ENCODE assay signal across 22 cellular contexts in the genomic region with DNA sequence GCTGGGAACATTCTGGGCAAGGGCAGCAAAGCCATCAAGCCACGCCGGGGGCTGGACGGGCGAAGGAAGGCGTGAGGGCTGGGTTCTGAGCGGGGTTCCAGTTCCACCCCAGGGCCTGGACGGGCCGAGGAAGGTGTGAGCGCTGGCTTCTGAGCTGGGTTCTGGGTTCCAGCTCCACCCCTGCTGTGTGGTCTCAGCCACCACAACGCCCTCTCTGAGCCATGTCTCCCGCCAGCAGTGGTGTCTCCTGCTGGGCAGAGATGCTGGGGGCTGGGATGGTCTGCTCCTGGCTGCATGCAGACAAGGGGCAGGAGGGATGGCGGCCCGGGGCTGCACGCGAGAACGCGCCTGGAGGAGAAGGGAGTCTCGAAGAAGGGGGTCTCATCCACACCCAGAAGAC. TPM values are rescaled to one million over a fixed set of nuclear protein-coding genes. Genes with fewer than 3 reads are reported as not detected.
DNase-seq lines count a peak whose midpoint lies in the region; ATAC-seq, FAIRE-seq and TF ChIP-seq lines count a peak whose summit lies in the region.
"Had no signal": no experiment of that assay in that cellular context is flagged by ENCODE, and none has a peak within 500 bp of the region (broad histone marks: within the 10 kb centered on the region; RNA-seq: fewer than 3 reads in every experiment).

No MANE protein-coding gene starts in this region.

- ATAC-seq in HepG2 (no peak), right lobe of liver (no peak)
- ATAC-seq in stimulated activated naive B cell treated with anti-CD40 and anti-IgM and Interleukin-4, amounts not matched to agents 10 μg/mL and 1 μg/mL and 100 μg/mL, for 72 hours (replicated peaks) = no peak
- ATAC-seq in stimulated activated naive CD8-positive, alpha-beta T cell treated with anti-CD3 and anti-CD28 coated beads, Interleukin-15, amount 100 ng/mL, for 72 hours = no peak
- ATAC-seq: CD8-positive, alpha-beta T cell; HCT116; PC-3 had no signal

- H3K27me3 ChIP-seq in HepG2 (ENCODE audit: control insufficient read depth in 1 of 2, insufficient read depth in 2 of 2, low read length in 2 of 2) (peaks cover 4 to 21% of the 10 kb centered on the region in 2 experiments; a peak in 3 of 5 replicates), right lobe of liver (no peaks in the 10 kb centered on the region), H1 (replicated peaks in 1 of 4; ENCODE audit: control insufficient read depth in 3 of 4, extremely low read depth in 1 of 4, insufficient read depth in 3 of 4, low read length in 3 of 4) (peaks cover 4 to 25% (median 18%) of the 10 kb centered on the region in 4 experiments; a peak in 6 of 7 replicates)

- no peak overlapping the region for H3K56ac ChIP-seq in H1 (replicated peaks; ENCODE audit: insufficient read length, low read depth, low read length)

- no peak overlapping the region for H4K5ac ChIP-seq in H1 (ENCODE audit: insufficient read length, low read depth, low read length)

- H3K79me2 ChIP-seq in HepG2 (ENCODE audit: insufficient read depth, low read length) (no peaks in the 10 kb centered on the region), H1 (ENCODE audit: control insufficient read depth in 1 of 2, insufficient read depth in 2 of 2, low read length in 2 of 2) (no peaks in the 10 kb centered on the region)

- H3K4me2 ChIP-seq in HepG2 (ENCODE audit: low read depth, low read length) = no peak overlapping the region
- no peak overlapping the region for H3K4me2 ChIP-seq in H1 (ENCODE audit: insufficient read depth in 1 of 2, low read depth in 2 of 2, low read length in 2 of 2)

- in situ Hi-C loops in HepG2 (cut with HindIII; ENCODE audit: extremely low pct_ligation_motif_present, low pct_unique_long_range_greater_than_20kb) = no loop called here

- no TSS peak for BruUV-seq in HepG2 (replicated peaks; lab: Mats Ljungman, UMichigan)

- peaks cover 15 to 30% of the 10 kb centered on the region in 2 donors for H3K27me3 Mint-ChIP-seq in stimulated activated naive B cell treated with anti-CD40 and anti-IgM and Interleukin-4, amounts not matched to agents 10 μg/mL and 1 μg/mL and 100 μg/mL, for 72 hours
- H3K27me3 Mint-ChIP-seq in progenitor cell of endocrine pancreas = peaks cover 44% of the 10 kb centered on the region
- peaks cover 45% of the 10 kb centered on the region for H3K27me3 Mint-ChIP-seq in stimulated activated naive CD8-positive, alpha-beta T cell treated with anti-CD3 and anti-CD28 coated beads, Interleukin-15, amount 100 ng/mL, for 72 hours

- peaks cover under 1% of the 10 kb centered on the region; the same call in 1 of the 2 replicates for H4K20me1 ChIP-seq in HepG2 (ENCODE audit: insufficient read depth, low read length)
- H4K20me1 ChIP-seq in H1 (replicated peaks in 1 of 2; ENCODE audit: control insufficient read depth in 1 of 2, insufficient read depth in 2 of 2, low read length in 2 of 2) = peaks cover 0 to 10% of the 10 kb centered on the region in 2 experiments

- H3K79me1 ChIP-seq in H1 (ENCODE audit: low read depth, low read length) = no peaks in the 10 kb centered on the region

- peak overlapping the region in 1 of 3 experiments; percentile 56; a peak in 1 of 6 replicates for H3K4me3 ChIP-seq in HepG2 (replicated peaks in 1 of 3; ENCODE audit: insufficient read depth in 1 of 3, low read depth in 2 of 3, low read length in 3 of 3)
- H3K4me3 ChIP-seq in right lobe of liver = no peak overlapping the region
- H3K4me3 ChIP-seq in H1 (ENCODE audit: extremely low read depth in 1 of 4, insufficient read depth in 2 of 4, low read depth in 3 of 4, low read length in 4 of 4) = no peak overlapping the region
- H3K4me3 ChIP-seq: GM23248, SJSA1 had no signal

- intact Hi-C loops in HepG2 (cut with micrococcal nuclease; ENCODE audit: unreplicated experiment) = no loop called here
- intact Hi-C loops in right lobe of liver (cut with DNase I) = no loop called here
- intact Hi-C loops in posterior vena cava (cut with DNase I) = loop anchor here in 1 of 2 donors (10.0 kb wide), 1 partner anchor 73 kb away; no protein-coding TSS in a partner anchor

- no peak overlapping the region for H3K23ac ChIP-seq in H1 (ENCODE audit: insufficient read length)

- no peak for TF ChIP-seq EP300 in HepG2 (IDR thresholded peaks at IDR 0.05; ENCODE audit: low read depth in 2 of 2, low read length in 2 of 2)
- no peak for TF ChIP-seq EP300 in HepG2 (CRISPR knock-in tag; IDR thresholded peaks at IDR 0.05; ENCODE audit: borderline replicate concordance)
- TF ChIP-seq EP300 in H1 (IDR thresholded peaks at IDR 0.05; ENCODE audit: borderline replicate concordance in 1 of 2, low read depth in 2 of 2, low read length in 2 of 2) = no peak

- H3K36me3 Mint-ChIP-seq in stimulated activated naive B cell treated with anti-CD40 and anti-IgM and Interleukin-4, amounts not matched to agents 10 μg/mL and 1 μg/mL and 100 μg/mL, for 72 hours = peaks cover 4 to 6% of the 10 kb centered on the region in 2 donors
- H3K36me3 Mint-ChIP-seq in progenitor cell of endocrine pancreas (ENCODE audit: insufficient read depth) = no peaks in the 10 kb centered on the region
- H3K36me3 Mint-ChIP-seq: CD8-positive, alpha-beta T cell had no signal

- no peak overlapping the region for H2BK5ac ChIP-seq in H1 (ENCODE audit: low read depth, low read length)

- H3K36me3 ChIP-seq in HepG2 (replicated peaks in 1 of 2; ENCODE audit: control insufficient read depth in 1 of 2, insufficient read depth in 2 of 2, low read length in 2 of 2) (no peaks in the 10 kb centered on the region), right lobe of liver (no peaks in the 10 kb centered on the region), KOPT-K1 (ENCODE audit: insufficient read depth, low read length) (peaks cover 14% of the 10 kb centered on the region), H1 (ENCODE audit: control insufficient read depth in 2 of 4, insufficient read depth in 4 of 4, low read length in 3 of 4) (no peaks in the 10 kb centered on the region)
- H3K36me3 ChIP-seq: SJSA1 had no signal

- H3K23me2 ChIP-seq in H1 (ENCODE audit: low read depth, low read length) = peaks cover 6% of the 10 kb centered on the region; the same call in 1 of the 2 replicates

- no peak overlapping the region for H2AFZ ChIP-seq in HepG2 (ENCODE audit: low read length)
- no peak overlapping the region for H2AFZ ChIP-seq in H1 (ENCODE audit: low read length)
- H2AFZ ChIP-seq: GM23248 had no signal

- TF ChIP-seq CTCF in HepG2 (CRISPR knock-in tag; IDR thresholded peaks at IDR 0.05) (no peak), right lobe of liver (IDR thresholded peaks at IDR 0.05) (no peak), H1 (IDR thresholded peaks at IDR 0.05; ENCODE audit: control extremely low read depth in 1 of 3, insufficient read depth in 1 of 3, low read depth in 1 of 3, low read length in 3 of 3) (no peak), progenitor cell of endocrine pancreas (IDR thresholded peaks at IDR 0.05; ENCODE audit: unreplicated experiment) (no peak)

- no peak overlapping the region for H3K14ac ChIP-seq in H1 (ENCODE audit: insufficient read length)

- 0 out of 2 replicates have a peak overlapping the region, but pooled peaks have one; percentile 14 for H4K8ac ChIP-seq in H1 (ENCODE audit: extremely low read depth, insufficient read depth, low read length)

- CTCF ChIA-PET in HepG2 (lab: Yijun Ruan, JAX; ENCODE audit: low intra/inter-chr PET ratio, low total read pairs) = no interaction called here
- CTCF ChIA-PET in H1 (lab: Charles Lee; ENCODE audit: partially characterized antibody) = no interaction called here

- H3K27ac ChIP-seq in HepG2 (ENCODE audit: extremely low read length, insufficient read depth, low read length) (peak overlapping the region; percentile 66), right lobe of liver (no peak overlapping the region), KOPT-K1 (ENCODE audit: low read depth, low read length, poor library complexity, severe bottlenecking) (peak overlapping the region; percentile 19), H1 (ENCODE audit: low read depth, low read length) (no peak overlapping the region)
- H3K27ac ChIP-seq: GM23248, RWPE1, SJSA1 had no signal

- POLR2A ChIA-PET in HepG2 (lab: Yijun Ruan, JAX) (interaction anchor here (1.3 to 1.7 kb wide), 4 partner anchors 8 to 64 kb away, joined by 4 to 16 read pairs (median 9); a partner anchor contains a TSS), H1 (lab: Charles Lee; ENCODE audit: partially characterized antibody) (interaction anchor here (1.5 kb wide), 1 partner anchor 12 kb away, joined by 3 read pairs; no protein-coding TSS in a partner anchor)

- H3K9me3 Mint-ChIP-seq in stimulated activated naive B cell treated with anti-CD40 and anti-IgM and Interleukin-4, amounts not matched to agents 10 μg/mL and 1 μg/mL and 100 μg/mL, for 72 hours = no peaks in the 10 kb centered on the region
- H3K9me3 Mint-ChIP-seq in progenitor cell of endocrine pancreas (ENCODE audit: low read depth) = no peaks in the 10 kb centered on the region
- no peaks in the 10 kb centered on the region for H3K9me3 Mint-ChIP-seq in stimulated activated naive CD8-positive, alpha-beta T cell treated with anti-CD3 and anti-CD28 coated beads, Interleukin-15, amount 100 ng/mL, for 72 hours
- H3K9me3 Mint-ChIP-seq: CD8-positive, alpha-beta T cell had no signal

- H2BK120ac ChIP-seq in H1 (replicated peaks; ENCODE audit: low read depth, low read length) = no peak overlapping the region

- H2BK15ac ChIP-seq in H1 (ENCODE audit: low read length) = no peak overlapping the region

- H3K4ac ChIP-seq in H1 (replicated peaks; ENCODE audit: insufficient read length, low read depth, low read length) = no peak overlapping the region

- TF ChIP-seq POLR2A in HepG2 (IDR thresholded peaks at IDR 0.05; ENCODE audit: insufficient read depth in 1 of 2, low read depth in 2 of 2, low read length in 2 of 2) = no peak
- TF ChIP-seq POLR2A in right lobe of liver (IDR thresholded peaks at IDR 0.05) = no peak
- no peak for TF ChIP-seq POLR2A in H1 (IDR thresholded peaks at IDR 0.05; ENCODE audit: control extremely low read depth in 1 of 2, low read depth in 2 of 2, low read length in 2 of 2)

- H3K9me3 ChIP-seq in HepG2 (ENCODE audit: low read length) = no peaks in the 10 kb centered on the region
- no peaks in the 10 kb centered on the region for H3K9me3 ChIP-seq in right lobe of liver
- no peaks in the 10 kb centered on the region for H3K9me3 ChIP-seq in KOPT-K1 (ENCODE audit: insufficient read depth, low read length, poor library complexity, severe bottlenecking)
- no peaks in the 10 kb centered on the region for H3K9me3 ChIP-seq in H1 (ENCODE audit: insufficient read depth in 2 of 2, low read depth in 1 of 2, low read length in 1 of 2)

- 95% methylated on average over 16 of the region's 18 CpGs for WGBS in HepG2 (ENCODE audit: low lambda C conversion rate)
- WGBS in right lobe of liver (ENCODE audit: insufficient coverage, low coverage, low lambda C conversion rate, missing lambda C conversion rate) = 92% methylated on average over 2 of the region's 18 CpGs
- WGBS in H1 (ENCODE audit: extremely low coverage in 1 of 2, insufficient coverage in 1 of 2, insufficient read length in 1 of 2, insufficient replicate concordance in 2 of 2, low coverage in 1 of 2, low lambda C conversion rate in 2 of 2, missing lambda C conversion rate in 1 of 2), 2 experiments = 94% methylated on average over 18 of the region's 18 CpGs; no CpG with 5 or more reads in 1 of the 2 experiments

- H3K4me1 Mint-ChIP-seq in stimulated activated naive B cell treated with anti-CD40 and anti-IgM and Interleukin-4, amounts not matched to agents 10 μg/mL and 1 μg/mL and 100 μg/mL, for 72 hours = peaks cover 18 to 29% of the 10 kb centered on the region in 2 donors
- H3K4me1 Mint-ChIP-seq in progenitor cell of endocrine pancreas (ENCODE audit: low read depth) = peaks cover 5% of the 10 kb centered on the region
- H3K4me1 Mint-ChIP-seq in stimulated activated naive CD8-positive, alpha-beta T cell treated with anti-CD3 and anti-CD28 coated beads, Interleukin-15, amount 100 ng/mL, for 72 hours = peaks cover 32% of the 10 kb centered on the region

- H2AK5ac ChIP-seq in H1 (ENCODE audit: low read depth, low read length) = no peak overlapping the region

- H3K4me3 Mint-ChIP-seq in stimulated activated naive B cell treated with anti-CD40 and anti-IgM and Interleukin-4, amounts not matched to agents 10 μg/mL and 1 μg/mL and 100 μg/mL, for 72 hours = peak overlapping the region in 1 of 2 donors; percentile 19
- H3K4me3 Mint-ChIP-seq in progenitor cell of endocrine pancreas (ENCODE audit: low read depth) = no peak overlapping the region
- H3K4me3 Mint-ChIP-seq in stimulated activated naive CD8-positive, alpha-beta T cell treated with anti-CD3 and anti-CD28 coated beads, Interleukin-15, amount 100 ng/mL, for 72 hours = no peak overlapping the region
- H3K4me3 Mint-ChIP-seq: CD8-positive, alpha-beta T cell had no signal

- TF ChIP-seq RAD21 in HepG2 (CRISPR knock-in tag; IDR thresholded peaks at IDR 0.05) = no peak
- no peak for TF ChIP-seq RAD21 in H1 (IDR thresholded peaks at IDR 0.05 in 1 of 2, conservative IDR thresholded peaks at IDR 0.05 in 1 of 2; ENCODE audit: low read depth in 2 of 2, low read length in 2 of 2)

- no peak overlapping the region for H4K91ac ChIP-seq in H1 (replicated peaks; ENCODE audit: insufficient read length, low read length)

- no peak overlapping the region for H2BK20ac ChIP-seq in H1 (ENCODE audit: low read length)

- no peak for DNase-seq in HepG2 (ENCODE audit: low spot score)
- no peak for DNase-seq in right lobe of liver
- no peak for DNase-seq in H1 (ENCODE audit: low read depth in 1 of 2, low spot score in 2 of 2)
- no peak for DNase-seq in stimulated activated naive B cell treated with anti-CD40 and anti-IgM and Interleukin-4, amounts not matched to agents 10 μg/mL and 1 μg/mL and 100 μg/mL, for 72 hours
- DNase-seq in progenitor cell of endocrine pancreas (ENCODE audit: low spot score, unreplicated experiment) = no peak
- no peak for DNase-seq in stimulated activated naive CD8-positive, alpha-beta T cell treated with anti-CD3 and anti-CD28 coated beads, Interleukin-15, amount 100 ng/mL, for 72 hours
- DNase-seq in posterior vena cava (ENCODE audit: low spot score) = no peak
- DNase-seq: CD8-positive, alpha-beta T cell; DMS79; KG1; NCI-H1436 treated with DMSO at 0.1 percent for 48 hours; NCI-H2029 treated with DMSO at 0.1 percent for 48 hours; NCI-H748 treated with DMSO at 0.1 percent for 48 hours; PC-3 had no signal

- H3K4me1 ChIP-seq in HepG2 (ENCODE audit: insufficient read depth, low read length) (peaks cover 39% of the 10 kb centered on the region), right lobe of liver (peaks cover 0 to 10% (median 0%) of the 10 kb centered on the region in 4 donors), H1 (replicated peaks in 1 of 4; ENCODE audit: control insufficient read depth in 3 of 4, insufficient read depth in 4 of 4, low read length in 3 of 4) (peaks cover 0 to 13% (median 7%) of the 10 kb centered on the region in 4 experiments; a peak in 5 of 7 replicates)

- H3K27ac Mint-ChIP-seq in stimulated activated naive B cell treated with anti-CD40 and anti-IgM and Interleukin-4, amounts not matched to agents 10 μg/mL and 1 μg/mL and 100 μg/mL, for 72 hours = peak overlapping the region; percentile 79
- no peak overlapping the region for H3K27ac Mint-ChIP-seq in progenitor cell of endocrine pancreas
- no peak overlapping the region for H3K27ac Mint-ChIP-seq in stimulated activated naive CD8-positive, alpha-beta T cell treated with anti-CD3 and anti-CD28 coated beads, Interleukin-15, amount 100 ng/mL, for 72 hours

- H2BK12ac ChIP-seq in H1 (ENCODE audit: low read depth, low read length) = no peak overlapping the region

- FAIRE-seq in HepG2 (lab: Jason Lieb, UNC) (no peak), H1 (lab: Jason Lieb, UNC) (no peak)
- FAIRE-seq: A204.1, D721Med had no signal

- H3K9ac ChIP-seq in HepG2 (ENCODE audit: insufficient read depth, low read depth, low read length) = peak overlapping the region; percentile 42; the same call in 1 of the 2 replicates
- H3K9ac ChIP-seq in H1 (replicated peaks in 1 of 4; ENCODE audit: extremely low read depth in 1 of 4, low read depth in 3 of 4, low read length in 3 of 4) = no peak overlapping the region
- H3K9ac ChIP-seq: GM23248 had no signal

- H3K18ac ChIP-seq in H1 (ENCODE audit: extremely low read depth, low read length) = no peak overlapping the region

RNA-seq across cellular contexts. Expression of a gene that starts 3.9 kb away (rescaled TPM):
- total RNA-seq in HepG2 (2016; rRNA removed; fragmentation: Illumina TruSeq; extraction: Trizol) (not detected in 2 replicates), right lobe of liver (1 to 10 TPM in 2 of 6 experiments, under 1 TPM in 4; 0.33 to 3.7 (median 0.77) TPM), progenitor cell of endocrine pancreas (0.41 and 0.84 TPM in 2 replicates), posterior vena cava (under 1 TPM in 1 of 2 donors, not detected in 1; 0.71 TPM)
- total RNA-seq in HepG2 (2016; cell fraction: cytosol; rRNA removed; fragmentation: Illumina TruSeq; extraction: Trizol; ENCODE audit: low read depth) = not detected in 2 replicates
- 0.15 TPM in 1 of 2 replicates, not detected in the other for total RNA-seq in HepG2 (2016; cell fraction: insoluble cytoplasmic fraction; rRNA removed; fragmentation: Illumina TruSeq; extraction: Trizol)
- not detected in 2 replicates for total RNA-seq in HepG2 (2016; cell fraction: membrane; rRNA removed; fragmentation: Illumina TruSeq; extraction: Trizol)
- total RNA-seq in HepG2 (2016; cell fraction: nucleus; rRNA removed; fragmentation: Illumina TruSeq; extraction: Trizol) = not detected in 2 replicates
- polyA plus RNA-seq in HepG2 (2011; rRNA removed) (0.59 and 2.1 TPM in 2 replicates), H1 (2011; rRNA removed) (10.0 and 17.2 TPM in 2 replicates)
- polyA plus RNA-seq in HepG2 (2011; cell fraction: cytosol; rRNA removed) = 0.19 and 0.32 TPM in 2 replicates
- polyA plus RNA-seq in HepG2 (2011; cell fraction: nucleus; rRNA removed) = 4.5 and 6.2 TPM in 2 replicates
- 0.27 and 0.35 TPM in 2 replicates for polyA plus RNA-seq in HepG2 (2012)
- polyA plus RNA-seq in HepG2 (2016; cell fraction: cytosol; fragmentation: Illumina TruSeq; extraction: Trizol; ENCODE audit: low read depth) = not detected in 2 replicates
- not detected in 2 replicates for polyA plus RNA-seq in HepG2 (2016; cell fraction: insoluble cytoplasmic fraction; fragmentation: Illumina TruSeq; extraction: Trizol; ENCODE audit: low read depth)
- 0.06 TPM in 1 of 2 replicates, not detected in the other for polyA plus RNA-seq in HepG2 (2016; cell fraction: membrane; fragmentation: Illumina TruSeq; extraction: Trizol; ENCODE audit: low read depth)
- 0.52 and 1.2 TPM in 2 replicates for polyA plus RNA-seq in HepG2 (2016; cell fraction: nucleus; fragmentation: Illumina TruSeq; extraction: Trizol; ENCODE audit: insufficient read depth, low read depth)
- 0.58 and 25.2 TPM in 2 replicates for polyA minus RNA-seq in HepG2 (2011; rRNA and poly(A)+ RNA removed; ENCODE audit: low replicate concordance)
- polyA minus RNA-seq in HepG2 (2011; cell fraction: cytosol; rRNA and poly(A)+ RNA removed) = not detected in 2 replicates
- 0.26 and 0.99 TPM in 2 replicates for polyA minus RNA-seq in HepG2 (2011; cell fraction: nucleus; rRNA and poly(A)+ RNA removed)
- 21.7 and 23.7 TPM in 2 replicates for total RNA-seq in H1 (2021; fragmentation: NEBNext Ultra II Directional; extraction: Animal tissue kit (Norgen Biotek cat#: 25700))
- 14.5 TPM for polyA plus RNA-seq in H1 (2011; cell fraction: cytosol; rRNA removed)
- 64.5 TPM for polyA plus RNA-seq in H1 (2011; cell fraction: nucleus; rRNA removed)
- polyA plus RNA-seq in H1 (2012, experiment 1 of 2) = 18.4 to 21.5 TPM (median 20.9 TPM) in 4 replicates
- 9.1 TPM for polyA plus RNA-seq in H1 (2012, experiment 2 of 2)
- polyA plus RNA-seq in H1 (2013, experiment 1 of 2) = 11.5 TPM
- 11.1 TPM for polyA plus RNA-seq in H1 (2013, experiment 2 of 2)
- polyA minus RNA-seq in H1 (2011; rRNA and poly(A)+ RNA removed) = 6.3 and 6.8 TPM in 2 replicates
- polyA minus RNA-seq in H1 (2011; cell fraction: cytosol; rRNA and poly(A)+ RNA removed) = 10.2 TPM
- 9.5 TPM for polyA minus RNA-seq in H1 (2011; cell fraction: nucleus; rRNA and poly(A)+ RNA removed)

RNA-seq across cellular contexts. Expression of a gene that starts 11.2 kb away (rescaled TPM):
- total RNA-seq in HepG2 (2016; rRNA removed; fragmentation: Illumina TruSeq; extraction: Trizol) = 2,988 and 3,233 TPM in 2 replicates
- 6,142 and 6,743 TPM in 2 replicates for total RNA-seq in HepG2 (2016; cell fraction: cytosol; rRNA removed; fragmentation: Illumina TruSeq; extraction: Trizol; ENCODE audit: low read depth)
- total RNA-seq in HepG2 (2016; cell fraction: insoluble cytoplasmic fraction; rRNA removed; fragmentation: Illumina TruSeq; extraction: Trizol) = 3,074 and 3,414 TPM in 2 replicates
- total RNA-seq in HepG2 (2016; cell fraction: membrane; rRNA removed; fragmentation: Illumina TruSeq; extraction: Trizol) = 8,788 and 9,254 TPM in 2 replicates
- total RNA-seq in HepG2 (2016; cell fraction: nucleus; rRNA removed; fragmentation: Illumina TruSeq; extraction: Trizol) = 1,061 and 1,137 TPM in 2 replicates
- 4,411 and 5,523 TPM in 2 replicates for polyA plus RNA-seq in HepG2 (2011; rRNA removed)
- 4,701 and 9,932 TPM in 2 replicates for polyA plus RNA-seq in HepG2 (2011; cell fraction: cytosol; rRNA removed)
- 3,101 and 3,317 TPM in 2 replicates for polyA plus RNA-seq in HepG2 (2011; cell fraction: nucleus; rRNA removed)
- polyA plus RNA-seq in HepG2 (2012) = 3,379 and 4,912 TPM in 2 replicates
- polyA plus RNA-seq in HepG2 (2016; cell fraction: cytosol; fragmentation: Illumina TruSeq; extraction: Trizol; ENCODE audit: low read depth) = 8,773 and 9,300 TPM in 2 replicates
- 3,767 and 4,135 TPM in 2 replicates for polyA plus RNA-seq in HepG2 (2016; cell fraction: insoluble cytoplasmic fraction; fragmentation: Illumina TruSeq; extraction: Trizol; ENCODE audit: low read depth)
- polyA plus RNA-seq in HepG2 (2016; cell fraction: membrane; fragmentation: Illumina TruSeq; extraction: Trizol; ENCODE audit: low read depth) = 9,832 and 9,939 TPM in 2 replicates
- 2,257 and 2,556 TPM in 2 replicates for polyA plus RNA-seq in HepG2 (2016; cell fraction: nucleus; fragmentation: Illumina TruSeq; extraction: Trizol; ENCODE audit: insufficient read depth, low read depth)
- polyA minus RNA-seq in HepG2 (2011; rRNA and poly(A)+ RNA removed; ENCODE audit: low replicate concordance) = 1,096 and 3,482 TPM in 2 replicates
- polyA minus RNA-seq in HepG2 (2011; cell fraction: cytosol; rRNA and poly(A)+ RNA removed) = 1,942 and 2,023 TPM in 2 replicates
- polyA minus RNA-seq in HepG2 (2011; cell fraction: nucleus; rRNA and poly(A)+ RNA removed) = 448 and 516 TPM in 2 replicates
- total RNA-seq in right lobe of liver = 1,000 to 10,000 TPM in 2 of 6 experiments, 100 to 1,000 TPM in 4; 684 to 2,810 (median 731) TPM
- total RNA-seq in H1 (2021; fragmentation: NEBNext Ultra II Directional; extraction: Animal tissue kit (Norgen Biotek cat#: 25700)) = 2,162 and 2,205 TPM in 2 replicates
- polyA plus RNA-seq in H1 (2011; rRNA removed) = 7,384 and 8,839 TPM in 2 replicates
- polyA plus RNA-seq in H1 (2011; cell fraction: cytosol; rRNA removed) = 6,622 TPM
- polyA plus RNA-seq in H1 (2011; cell fraction: nucleus; rRNA removed) = 4,056 TPM
- 2,424 to 3,736 TPM (median 3,320 TPM) in 4 replicates for polyA plus RNA-seq in H1 (2012, experiment 1 of 2)
- polyA plus RNA-seq in H1 (2012, experiment 2 of 2) = 5,566 TPM
- polyA plus RNA-seq in H1 (2013, experiment 1 of 2) = 2,736 TPM
- polyA plus RNA-seq in H1 (2013, experiment 2 of 2) = 2,737 TPM
- polyA minus RNA-seq in H1 (2011; rRNA and poly(A)+ RNA removed) = 403 and 524 TPM in 2 replicates
- polyA minus RNA-seq in H1 (2011; cell fraction: cytosol; rRNA and poly(A)+ RNA removed) = 1,899 TPM
- 1,945 TPM for polyA minus RNA-seq in H1 (2011; cell fraction: nucleus; rRNA and poly(A)+ RNA removed)
- 1,643 and 1,699 TPM in 2 replicates for total RNA-seq in progenitor cell of endocrine pancreas
- total RNA-seq in posterior vena cava = 1,000 to 10,000 TPM; 1,338 to 1,459 TPM

RNA-seq across cellular contexts. Expression of a gene that starts 41.8 kb away (rescaled TPM):
- 19.7 and 37.6 TPM in 2 replicates for total RNA-seq in HepG2 (2016; rRNA removed; fragmentation: Illumina TruSeq; extraction: Trizol)
- total RNA-seq in HepG2 (2016; cell fraction: cytosol; rRNA removed; fragmentation: Illumina TruSeq; extraction: Trizol; ENCODE audit: low read depth) = 33.1 and 44.2 TPM in 2 replicates
- 22.9 and 38.8 TPM in 2 replicates for total RNA-seq in HepG2 (2016; cell fraction: insoluble cytoplasmic fraction; rRNA removed; fragmentation: Illumina TruSeq; extraction: Trizol)
- total RNA-seq in HepG2 (2016; cell fraction: membrane; rRNA removed; fragmentation: Illumina TruSeq; extraction: Trizol) = 21.1 and 25.9 TPM in 2 replicates
- total RNA-seq in HepG2 (2016; cell fraction: nucleus; rRNA removed; fragmentation: Illumina TruSeq; extraction: Trizol) = 32.6 and 36.8 TPM in 2 replicates
- 40.2 and 52.2 TPM in 2 replicates for polyA plus RNA-seq in HepG2 (2011; rRNA removed)
- polyA plus RNA-seq in HepG2 (2011; cell fraction: cytosol; rRNA removed) = 26.5 and 78.5 TPM in 2 replicates
- polyA plus RNA-seq in HepG2 (2011; cell fraction: nucleus; rRNA removed) = 52.0 and 101 TPM in 2 replicates
- polyA plus RNA-seq in HepG2 (2012) = 6.6 and 9.6 TPM in 2 replicates
- polyA plus RNA-seq in HepG2 (2016; cell fraction: cytosol; fragmentation: Illumina TruSeq; extraction: Trizol; ENCODE audit: low read depth) = 13.7 and 15.6 TPM in 2 replicates
- polyA plus RNA-seq in HepG2 (2016; cell fraction: insoluble cytoplasmic fraction; fragmentation: Illumina TruSeq; extraction: Trizol; ENCODE audit: low read depth) = 23.0 and 24.6 TPM in 2 replicates
- polyA plus RNA-seq in HepG2 (2016; cell fraction: membrane; fragmentation: Illumina TruSeq; extraction: Trizol; ENCODE audit: low read depth) = 18.2 and 22.6 TPM in 2 replicates
- polyA plus RNA-seq in HepG2 (2016; cell fraction: nucleus; fragmentation: Illumina TruSeq; extraction: Trizol; ENCODE audit: insufficient read depth, low read depth) = 75.4 and 78.7 TPM in 2 replicates
- 0.12 and 80.3 TPM in 2 replicates for polyA minus RNA-seq in HepG2 (2011; rRNA and poly(A)+ RNA removed; ENCODE audit: low replicate concordance)
- polyA minus RNA-seq in HepG2 (2011; cell fraction: cytosol; rRNA and poly(A)+ RNA removed) = 12.5 and 17.6 TPM in 2 replicates
- polyA minus RNA-seq in HepG2 (2011; cell fraction: nucleus; rRNA and poly(A)+ RNA removed) = 3.5 and 4.8 TPM in 2 replicates
- under 1 TPM in 1 of 6 experiments, not detected in 5; 0.93 TPM for total RNA-seq in right lobe of liver
- total RNA-seq in H1 (2021; fragmentation: NEBNext Ultra II Directional; extraction: Animal tissue kit (Norgen Biotek cat#: 25700)) = 2.5 and 3.1 TPM in 2 replicates
- 2.8 and 3.9 TPM in 2 replicates for polyA plus RNA-seq in H1 (2011; rRNA removed)
- 3.1 TPM for polyA plus RNA-seq in H1 (2011; cell fraction: cytosol; rRNA removed)
- polyA plus RNA-seq in H1 (2011; cell fraction: nucleus; rRNA removed) = 12.5 TPM
- polyA plus RNA-seq in H1 (2012, experiment 1 of 2) = 0.73 to 2.7 TPM (median 2.0 TPM) in 4 replicates
- polyA plus RNA-seq in H1 (2012, experiment 2 of 2) = 1.3 TPM
- 5.7 TPM for polyA plus RNA-seq in H1 (2013, experiment 1 of 2)
- polyA plus RNA-seq in H1 (2013, experiment 2 of 2) = 5.7 TPM
- polyA minus RNA-seq in H1 (2011; rRNA and poly(A)+ RNA removed) = 1.1 and 1.7 TPM in 2 replicates
- 0.73 TPM for polyA minus RNA-seq in H1 (2011; cell fraction: cytosol; rRNA and poly(A)+ RNA removed)
- polyA minus RNA-seq in H1 (2011; cell fraction: nucleus; rRNA and poly(A)+ RNA removed) = 1.6 TPM
- 29.6 and 36.3 TPM in 2 replicates for total RNA-seq in progenitor cell of endocrine pancreas
- under 1 TPM in 1 of 2 donors, not detected in 1; 0.79 TPM for total RNA-seq in posterior vena cava
- total RNA-seq: CD8-positive, alpha-beta T cell; G401; GM23248; PC-3 had no signal
- polyA plus RNA-seq: GM23248 had no signal

Comparison
In these comparisons a context has a peak if more than half of its experiments do, and no peak if none do; other contexts are left out.
1. H3K27ac ChIP-seq: peak in HepG2 (single experiment) and KOPT-K1 (single experiment); none in right lobe of liver (0 of 3) and H1 (single experiment).